ENCODE assay signal across 21 cellular contexts in the genomic region with DNA sequence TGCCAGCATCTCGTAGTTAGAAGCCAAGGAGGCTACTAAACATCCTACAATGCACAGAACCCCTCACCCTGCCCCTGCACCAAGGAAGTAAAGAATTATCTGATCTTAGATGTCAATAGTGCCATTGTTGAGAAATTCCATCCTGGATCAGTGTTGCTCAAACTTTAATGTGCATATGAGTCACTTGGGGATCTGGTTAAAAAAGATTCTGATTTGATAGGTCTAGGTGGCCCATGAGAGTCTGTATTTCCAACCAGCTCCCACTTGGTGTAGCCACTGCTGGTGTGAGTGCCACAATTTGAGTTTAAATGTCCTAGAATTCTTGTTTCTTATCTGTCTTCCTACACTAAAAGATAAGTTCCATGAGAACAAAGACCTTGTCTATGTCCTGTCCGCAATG. TPM values are rescaled to one million over a fixed set of nuclear protein-coding genes. Genes with fewer than 3 reads are reported as not detected.
DNase-seq lines count a peak whose midpoint lies in the region; ATAC-seq, FAIRE-seq and TF ChIP-seq lines count a peak whose summit lies in the region.
"Had no signal": no experiment of that assay in that cellular context is flagged by ENCODE, and none has a peak within 500 bp of the region (broad histone marks: within the 10 kb centered on the region; RNA-seq: fewer than 3 reads in every experiment).

No MANE protein-coding gene starts in this region.

- TF ChIP-seq POLR2A in breast epithelium (IDR thresholded peaks at IDR 0.05): no peak
- TF ChIP-seq POLR2A in thyroid gland (IDR thresholded peaks at IDR 0.05): no peak

- peak overlapping the region; percentile 52 to 69 for H3K27ac ChIP-seq in breast epithelium
- H3K27ac ChIP-seq in keratinocyte (ENCODE audit: control insufficient read depth, insufficient read depth, low read length): no peak overlapping the region
- no peak overlapping the region for H3K27ac ChIP-seq in thyroid gland
- no peak overlapping the region for H3K27ac ChIP-seq in caudate nucleus (ENCODE audit: low read depth, low read length)
- H3K27ac ChIP-seq: epithelial cell of prostate, spleen, stomach had no signal

- TF ChIP-seq CTCF in breast epithelium (IDR thresholded peaks at IDR 0.05): no peak
- TF ChIP-seq CTCF in keratinocyte (optimal IDR thresholded peaks at IDR 0.05 in 1 of 3, IDR thresholded peaks at IDR 0.05 in 1 of 3, conservative IDR thresholded peaks at IDR 0.05 in 1 of 3; ENCODE audit: extremely low read depth in 1 of 3, insufficient read depth in 2 of 3, low read length in 3 of 3): no peak
- no peak for TF ChIP-seq CTCF in thyroid gland (IDR thresholded peaks at IDR 0.05)

- H3K27me3 ChIP-seq in breast epithelium: no peaks in the 10 kb centered on the region
- no peaks in the 10 kb centered on the region for H3K27me3 ChIP-seq in keratinocyte (ENCODE audit: control insufficient read depth, extremely low read depth, insufficient read depth, low read length)
- H3K27me3 ChIP-seq in thyroid gland: no peaks in the 10 kb centered on the region
- H3K27me3 ChIP-seq: spleen, stomach had no signal

- dilution Hi-C loops in keratinocyte (cut with MboI; ENCODE audit: extremely low pct_ligation_motif_present, low sequenced_read_pairs): no loop called here

- H3K79me2 ChIP-seq in keratinocyte (ENCODE audit: control insufficient read depth, insufficient read depth, low read length): no peaks in the 10 kb centered on the region

- intact Hi-C loops in Right ventricle myocardium superior (cut with DNase I): no loop called here
- intact Hi-C loops in cardiac septum (cut with DNase I): no loop called here
- intact Hi-C loops in breast epithelium (cut with DNase I; ENCODE audit: low total_unique reads): no loop called here
- intact Hi-C loops in thyroid gland (cut with DNase I): no loop called here

- no peak overlapping the region for H2AFZ ChIP-seq in keratinocyte (ENCODE audit: control insufficient read depth, low read length)

- no peak for DNase-seq in Right ventricle myocardium superior
- DNase-seq in cardiac septum (ENCODE audit: low spot score): no peak
- DNase-seq in breast epithelium (ENCODE audit: low spot score in 2 of 2): no peak
- DNase-seq in keratinocyte (ENCODE audit: low read depth, low spot score): no peak
- DNase-seq in thyroid gland: no peak
- no peak for DNase-seq in SW 1271 (lab: John Stamatoyannopoulos, UW)
- no peak for DNase-seq in caudate nucleus (lab: John Stamatoyannopoulos, UW)
- DNase-seq: activated CD4-positive, alpha-beta T cell treated with anti-CD3 and anti-CD28 coated beads, Interleukin-2, amount 50 U/mL, for 1 hour; activated CD8-positive, alpha-beta memory T cell treated with anti-CD3 and anti-CD28 coated beads, Interleukin-2, amount 50 U/mL, for 48 hours; activated effector memory CD4-positive, alpha-beta T cell treated with anti-CD3 and anti-CD28 coated beads, Interleukin-2, amount 50 U/mL, for 16 hours; amniotic stem cell; H9; NCI-H1436; NCI-H2171; spleen; stimulated activated CD4-positive, alpha-beta T cell treated with anti-CD3 and anti-CD28 coated beads, Interleukin-4, amount 100 ng/mL, for 24 hours; stomach; T-helper 17 cell had no signal

- peaks cover 2% of the 10 kb centered on the region for H3K9me1 ChIP-seq in keratinocyte (ENCODE audit: control insufficient read depth, extremely low read depth, insufficient read depth, low read length)

- ATAC-seq in Right ventricle myocardium superior (ENCODE audit: poor library complexity) (peak; percentile 16), HG03432 (IDR thresholded peaks at IDR 0.05; ENCODE audit: unreplicated experiment) (no peak)
- ATAC-seq: T-helper 17 cell had no signal

- peak; percentile 51 for FAIRE-seq in keratinocyte (lab: Jason Lieb, UNC)
- FAIRE-seq: A204.1 had no signal

- H3K9me3 ChIP-seq in breast epithelium (no peaks in the 10 kb centered on the region), keratinocyte (ENCODE audit: control insufficient read depth, low read depth, low read length) (no peaks in the 10 kb centered on the region), thyroid gland (no peaks in the 10 kb centered on the region)
- H3K9me3 ChIP-seq: spleen, stomach had no signal

- no peaks in the 10 kb centered on the region for H4K20me1 ChIP-seq in keratinocyte (ENCODE audit: control insufficient read depth, extremely low read depth, insufficient read depth, low read length)

- no peak overlapping the region for H3K4me2 ChIP-seq in keratinocyte (ENCODE audit: control insufficient read depth, extremely low read depth, insufficient read depth, low read depth, low read length)

- WGBS in thyroid gland, 2 donors: 94 to 96% methylated on average over 2 of the region's 2 CpGs

- H3K4me3 ChIP-seq in breast epithelium: no peak overlapping the region
- H3K4me3 ChIP-seq in keratinocyte (ENCODE audit: control insufficient read depth in 2 of 3, extremely low read depth in 1 of 3, insufficient read depth in 2 of 3, low read depth in 1 of 3, low read length in 3 of 3): no peak overlapping the region
- no peak overlapping the region for H3K4me3 ChIP-seq in thyroid gland (replicated peaks in 1 of 3)
- H3K4me3 ChIP-seq: spleen, stomach had no signal

- H3K36me3 ChIP-seq in breast epithelium (no peaks in the 10 kb centered on the region), keratinocyte (ENCODE audit: control insufficient read depth in 2 of 2, extremely low read depth in 1 of 2, insufficient read depth in 2 of 2, low read length in 2 of 2) (no peaks in the 10 kb centered on the region), thyroid gland (no peaks in the 10 kb centered on the region)
- H3K36me3 ChIP-seq: spleen, stomach had no signal

- H3K4me1 ChIP-seq in breast epithelium (no peaks in the 10 kb centered on the region), keratinocyte (ENCODE audit: control insufficient read depth, extremely low read depth, insufficient read depth, low read length) (peaks cover 30% of the 10 kb centered on the region), thyroid gland (no peaks in the 10 kb centered on the region)
- H3K4me1 ChIP-seq: spleen, stomach had no signal

- H3K9ac ChIP-seq in keratinocyte (ENCODE audit: control insufficient read depth, extremely low read depth, insufficient read depth, low read length): no peak overlapping the region

RNA-seq across cellular contexts. Expression of a gene that starts 43.7 kb away (rescaled TPM):
- total RNA-seq in Right ventricle myocardium superior: 3.6 TPM
- total RNA-seq in cardiac septum: 4.8 TPM
- total RNA-seq in breast epithelium: 10 to 100 TPM; 19.7 to 24.5 (median 20.9) TPM
- polyA plus RNA-seq in keratinocyte: 29.7 to 61.1 TPM (median 57.2 TPM) in 3 replicates
- polyA plus RNA-seq in keratinocyte (2011; ENCODE audit: low read depth): 294 TPM
- 29.0 and 46.3 TPM in 2 replicates for polyA plus RNA-seq in keratinocyte (2011; cell fraction: cytosol; rRNA removed)
- polyA plus RNA-seq in keratinocyte (2011; cell fraction: nucleus; rRNA removed): 37.4 and 69.0 TPM in 2 replicates
- polyA plus RNA-seq in keratinocyte (2012; ENCODE audit: low replicate concordance): 28.0 and 849 TPM in 2 replicates
- polyA minus RNA-seq in keratinocyte: 5.7 to 55.0 TPM (median 30.0 TPM) in 3 replicates
- polyA minus RNA-seq in keratinocyte (2011; cell fraction: cytosol; rRNA and poly(A)+ RNA removed): 16.1 TPM
- 31.0 and 41.1 TPM in 2 replicates for polyA minus RNA-seq in keratinocyte (2011; cell fraction: nucleus; rRNA and poly(A)+ RNA removed)
- 10 to 100 TPM; 11.7 to 22.2 (median 14.8) TPM for total RNA-seq in thyroid gland

Comparison
In these comparisons a context has a peak if more than half of its experiments do, and no peak if none do; other contexts are left out.
1. H3K27ac ChIP-seq: peak in breast epithelium (2 of 2); none in keratinocyte (single experiment), thyroid gland (0 of 3) and caudate nucleus (single experiment).